Comparison of ENCODE assay signal across 10 cellular contexts in the genomic region with DNA sequence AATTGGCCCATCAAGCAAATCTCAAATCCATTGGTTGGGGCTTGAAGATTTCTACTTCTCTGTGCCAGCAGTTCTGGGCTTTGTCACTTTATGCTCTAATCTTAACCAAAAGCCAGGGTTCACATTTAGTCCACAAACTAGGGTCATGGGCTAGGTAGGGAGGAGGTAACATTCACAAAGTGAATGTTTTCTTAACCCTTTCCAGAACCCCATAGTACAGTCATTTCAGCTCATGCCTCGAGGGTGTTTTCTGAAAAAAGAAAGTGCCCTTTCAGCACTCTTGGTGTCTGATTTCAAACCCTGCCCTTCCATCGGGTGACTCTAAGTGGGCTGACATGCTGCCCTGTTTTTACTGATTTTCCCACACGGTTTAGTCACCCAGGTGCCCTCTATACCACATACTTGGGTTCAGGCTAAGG. TPM values are rescaled to one million over a fixed set of nuclear protein-coding genes. Genes with fewer than 3 reads are reported as not detected.
DNase-seq lines count a peak whose midpoint lies in the region; ATAC-seq and TF ChIP-seq lines count a peak whose summit lies in the region.
"Had no signal": no experiment of that assay in that cellular context is flagged by ENCODE, and none has a peak within 500 bp of the region (broad histone marks: within the 10 kb centered on the region; RNA-seq: fewer than 3 reads in every experiment).

No MANE protein-coding gene starts in this region.

- H3K27me3 Mint-ChIP-seq in T-helper 17 cell, result no peaks in the 10 kb centered on the region
- H3K27me3 Mint-ChIP-seq in natural killer cell treated with Interleukin-12 subunit alpha and Interleukin-12 subunit beta and Interleukin-15 and Interleukin-18, amount 100 ng/mL, for 72 hours, result peaks cover 5 to 22% of the 10 kb centered on the region in 2 donors

- DNase-seq in activated CD4-positive, alpha-beta T cell treated with anti-CD3 and anti-CD28 coated beads, Interleukin-2, amount 50 U/mL, for 48 hours, result peak; percentile 40 to 61
- no peak for DNase-seq in activated CD4-positive, alpha-beta T cell treated with anti-CD3 and anti-CD28 coated beads for 1 hour
- DNase-seq in T-helper 17 cell (no peak), sciatic nerve (ENCODE audit: low spot score) (no peak)
- DNase-seq in stimulated activated CD4-positive, alpha-beta T cell treated with anti-CD3 and anti-CD28 coated beads, Interleukin-2, amount 100 ng/mL, for 24 hours, result peak; percentile 35 to 39
- DNase-seq in natural killer cell treated with Interleukin-12 subunit alpha and Interleukin-12 subunit beta and Interleukin-15 and Interleukin-18, amount 100 ng/mL, for 72 hours (ENCODE audit: low spot score), result no peak
- DNase-seq: immature natural killer cell, sigmoid colon had no signal

- intact Hi-C loops in sciatic nerve (cut with DNase I), result no loop called here

- H3K9me3 ChIP-seq in HEK293 (ENCODE audit: control insufficient read depth, insufficient read depth, low read depth, low read length) (no peaks in the 10 kb centered on the region), T-helper 17 cell (ENCODE audit: control insufficient read depth, low read length, poor library complexity, severe bottlenecking) (no peaks in the 10 kb centered on the region)
- H3K9me3 ChIP-seq: sigmoid colon had no signal

- no peaks in the 10 kb centered on the region for H3K36me3 ChIP-seq in HEK293 (ENCODE audit: control insufficient read depth in 2 of 2, insufficient read depth in 1 of 2, low read length in 2 of 2)
- H3K36me3 ChIP-seq: sigmoid colon had no signal

- no peak for ATAC-seq in T-helper 17 cell
- ATAC-seq in sciatic nerve, result no peak
- no peak for ATAC-seq in natural killer cell treated with Interleukin-12 subunit alpha and Interleukin-12 subunit beta and Interleukin-15 and Interleukin-18, amount 100 ng/mL, for 72 hours
- no peak for ATAC-seq in GM21447 (IDR thresholded peaks at IDR 0.05; ENCODE audit: unreplicated experiment)

- no peaks in the 10 kb centered on the region for H3K9me3 Mint-ChIP-seq in natural killer cell treated with Interleukin-12 subunit alpha and Interleukin-12 subunit beta and Interleukin-15 and Interleukin-18, amount 100 ng/mL, for 72 hours
- H3K9me3 Mint-ChIP-seq: immature natural killer cell had no signal

- no peak for TF ChIP-seq CTCF in HEK293 (tag by site-specific recombination; IDR thresholded peaks at IDR 0.05)

- H3K4me1 Mint-ChIP-seq in T-helper 17 cell, result peaks cover 22% of the 10 kb centered on the region
- H3K4me1 Mint-ChIP-seq in natural killer cell treated with Interleukin-12 subunit alpha and Interleukin-12 subunit beta and Interleukin-15 and Interleukin-18, amount 100 ng/mL, for 72 hours (ENCODE audit: low read depth in 2 of 2), result peaks cover 0 to 5% of the 10 kb centered on the region in 2 donors
- H3K4me1 Mint-ChIP-seq: immature natural killer cell had no signal

- H3K4me1 ChIP-seq in HEK293 (ENCODE audit: control insufficient read depth, insufficient read depth, low read length), result no peaks in the 10 kb centered on the region

- H3K4me3 ChIP-seq in HEK293 (ENCODE audit: low read depth, low read length), result no peak overlapping the region
- H3K4me3 ChIP-seq: sigmoid colon had no signal

- H3K36me3 Mint-ChIP-seq in T-helper 17 cell (ENCODE audit: low read depth), result no peaks in the 10 kb centered on the region
- no peaks in the 10 kb centered on the region for H3K36me3 Mint-ChIP-seq in natural killer cell treated with Interleukin-12 subunit alpha and Interleukin-12 subunit beta and Interleukin-15 and Interleukin-18, amount 100 ng/mL, for 72 hours
- H3K36me3 Mint-ChIP-seq: immature natural killer cell had no signal

- no peak overlapping the region for H3K4me3 Mint-ChIP-seq in T-helper 17 cell
- H3K4me3 Mint-ChIP-seq in natural killer cell treated with Interleukin-12 subunit alpha and Interleukin-12 subunit beta and Interleukin-15 and Interleukin-18, amount 100 ng/mL, for 72 hours, result no peak overlapping the region
- H3K4me3 Mint-ChIP-seq: immature natural killer cell had no signal

- no peak overlapping the region for H3K27ac ChIP-seq in HEK293 (ENCODE audit: extremely low read depth, low read depth, low read length)
- H3K27ac ChIP-seq: sigmoid colon had no signal

- POLR2A ChIA-PET in HEK293 (lab: Yijun Ruan, JAX), result no interaction called here

- CTCF ChIA-PET in HEK293 (lab: Yijun Ruan, JAX), result no interaction called here

- H3K27ac Mint-ChIP-seq in T-helper 17 cell, result peak overlapping the region; percentile 34
- no peak overlapping the region for H3K27ac Mint-ChIP-seq in natural killer cell treated with Interleukin-12 subunit alpha and Interleukin-12 subunit beta and Interleukin-15 and Interleukin-18, amount 100 ng/mL, for 72 hours
- H3K27ac Mint-ChIP-seq: immature natural killer cell had no signal

TF ChIP-seq in HEK293, 187 proteins besides CTCF, POLR2A, EP300 and RAD21:
- TF ChIP-seq MZF1 (tag by site-specific recombination; IDR thresholded peaks at IDR 0.05; ENCODE audit: borderline replicate concordance) (no peak), ZNF658 (tag by site-specific recombination; IDR thresholded peaks at IDR 0.05) (no peak), ZNF544 (tag by site-specific recombination; IDR thresholded peaks at IDR 0.05) (no peak), ZNF670 (tag by site-specific recombination; IDR thresholded peaks at IDR 0.05; ENCODE audit: low read depth) (no peak), ZFP41 (tag by site-specific recombination; IDR thresholded peaks at IDR 0.05; ENCODE audit: borderline replicate concordance) (no peak), ZNF561 (tag by site-specific recombination; IDR thresholded peaks at IDR 0.05; ENCODE audit: borderline replicate concordance) (peak; percentile 100), ZNF701 (tag by site-specific recombination; IDR thresholded peaks at IDR 0.05) (no peak), ZNF214 (tag by site-specific recombination; IDR thresholded peaks at IDR 0.05; ENCODE audit: borderline replicate concordance) (no peak), ZFP3 (tag by site-specific recombination; IDR thresholded peaks at IDR 0.05; ENCODE audit: low read depth) (no peak), ZNF202 (tag by site-specific recombination; IDR thresholded peaks at IDR 0.05; ENCODE audit: borderline replicate concordance) (no peak), ZNF521 (tag by site-specific recombination; IDR thresholded peaks at IDR 0.05) (no peak), HOXD13 (CRISPR knock-in tag; IDR thresholded peaks at IDR 0.05; ENCODE audit: borderline replicate concordance) (no peak), ZNF121 (tag by site-specific recombination; IDR thresholded peaks at IDR 0.05) (no peak), HOXA7 (CRISPR knock-in tag; IDR thresholded peaks at IDR 0.05; ENCODE audit: borderline replicate concordance) (no peak), ZSCAN30 (tag by site-specific recombination; IDR thresholded peaks at IDR 0.05) (no peak), ZNF311 (tag by site-specific recombination; IDR thresholded peaks at IDR 0.05; ENCODE audit: borderline replicate concordance) (no peak), ZBTB8A (tag by site-specific recombination; IDR thresholded peaks at IDR 0.05) (peak; percentile 44; the same call in 1 of the 2 replicates), ZSCAN4 (tag by site-specific recombination; IDR thresholded peaks at IDR 0.05) (no peak), ZBTB17 (tag by site-specific recombination; IDR thresholded peaks at IDR 0.05) (peak; percentile 64), ZNF394 (tag by site-specific recombination; IDR thresholded peaks at IDR 0.05; ENCODE audit: borderline replicate concordance) (no peak), TRIM28 (IDR thresholded peaks at IDR 0.05; ENCODE audit: borderline replicate concordance, low read length) (0 out of 2 replicates have a peak, but pooled peaks have one; percentile 49)

RNA-seq across cellular contexts. Expression of gene POU2AF1, which starts 2.6 kb away (rescaled TPM):
- total RNA-seq in T-helper 17 cell (10 to 100 TPM in 1 of 2 donors, 1 to 10 TPM in 1; 1.6 to 10.5 TPM), sciatic nerve (1.2 TPM)
- total RNA-seq in natural killer cell treated with Interleukin-12 subunit alpha and Interleukin-12 subunit beta and Interleukin-15 and Interleukin-18, amount 100 ng/mL, for 72 hours, result 1 to 10 TPM in 1 of 2 donors, not detected in 1; 4.2 TPM

Comparison
In these comparisons a context has a peak if more than half of its experiments do, and no peak if none do; other contexts are left out.
1. DNase-seq: peak in activated CD4-positive, alpha-beta T cell treated with anti-CD3 and anti-CD28 coated beads, Interleukin-2, amount 50 U/mL, for 48 hours (2 of 2) and stimulated activated CD4-positive, alpha-beta T cell treated with anti-CD3 and anti-CD28 coated beads, Interleukin-2, amount 100 ng/mL, for 24 hours (2 of 2); none in activated CD4-positive, alpha-beta T cell treated with anti-CD3 and anti-CD28 coated beads for 1 hour (single experiment), T-helper 17 cell (0 of 3), sciatic nerve (single experiment) and natural killer cell treated with Interleukin-12 subunit alpha and Interleukin-12 subunit beta and Interleukin-15 and Interleukin-18, amount 100 ng/mL, for 72 hours (single experiment).